Comparison of ENCODE assay signal across 23 cellular contexts in the genomic region with DNA sequence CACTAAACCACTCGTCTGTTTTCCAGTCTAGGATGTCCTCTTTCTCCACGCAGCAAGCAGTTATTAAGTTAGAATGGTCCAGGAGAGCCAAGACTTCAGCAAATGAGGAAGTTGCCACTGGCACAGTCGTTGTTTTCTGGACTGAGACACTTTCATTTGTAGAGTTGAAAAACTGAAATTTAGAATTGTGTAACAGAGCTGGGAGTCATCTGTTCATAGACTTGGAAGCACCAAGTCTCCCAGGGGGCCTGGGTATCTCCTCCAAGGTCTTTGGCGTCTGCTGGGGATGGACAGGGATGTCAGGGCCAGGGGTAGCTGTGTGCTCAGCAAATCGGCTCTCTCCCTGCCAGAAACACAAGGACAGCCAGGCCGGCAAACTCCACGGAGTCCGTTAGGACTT.
DNase-seq lines count a peak whose midpoint lies in the region; ATAC-seq, FAIRE-seq and TF ChIP-seq lines count a peak whose summit lies in the region.
"Had no signal": no experiment of that assay in that cellular context is flagged by ENCODE, and none has a peak within 500 bp of the region (broad histone marks: within the 10 kb centered on the region; RNA-seq: fewer than 3 reads in every experiment).

No MANE protein-coding gene starts in this region.

- no TSS peak for BruUV-seq in MCF 10A (replicated peaks; lab: Mats Ljungman, UMichigan)

- intact Hi-C loops in breast epithelium (cut with DNase I; ENCODE audit: low total_unique reads) (loop anchor here (5.0 kb wide), 1 partner anchor 1298 kb away; no protein-coding TSS in a partner anchor), MCF 10A (cut with micrococcal nuclease) (no loop called here), posterior cingulate gyrus (cut with DNase I) (no loop called here)

- FAIRE-seq in GM12892 (lab: Jason Lieb, UNC): no peak
- FAIRE-seq: A204.1, frontal cortex, G401.6, GM12878 had no signal

- no peak overlapping the region for H3K4me3 Mint-ChIP-seq in MCF 10A (ENCODE audit: unreplicated experiment)
- no peak overlapping the region for H3K4me3 Mint-ChIP-seq in endodermal cell
- H3K4me3 Mint-ChIP-seq: activated CD4-positive, alpha-beta memory T cell treated with anti-CD3 and anti-CD28 coated beads, Interleukin-2, amount 10 ng/mL, durations not matched to agents 7 days and 5 days; activated naive CD4-positive, alpha-beta T cell treated with anti-CD3 and anti-CD28 coated beads, Interleukin-2, amount 50 U/mL, for 24 hours; activated T-cell treated with anti-CD3 and anti-CD28 coated beads, Interleukin-2, amount 50 U/mL, for 24 hours had no signal

- 88 to 93% methylated on average over 4 to 8 of the region's 8 CpGs for whole genome bisulfite sequencing in endodermal cell (ENCODE audit: insufficient coverage in 1 of 2, insufficient read length in 1 of 2), 2 experiments

- TF ChIP-seq CTCF in breast epithelium (IDR thresholded peaks at IDR 0.05) (no peak), MCF 10A (IDR thresholded peaks at IDR 0.05; ENCODE audit: unreplicated experiment) (no peak), endodermal cell (conservative IDR thresholded peaks at IDR 0.05) (no peak)

- no peaks in the 10 kb centered on the region for H3K9me3 Mint-ChIP-seq in MCF 10A (ENCODE audit: unreplicated experiment)
- no peaks in the 10 kb centered on the region for H3K9me3 Mint-ChIP-seq in endodermal cell
- H3K9me3 Mint-ChIP-seq: activated naive CD4-positive, alpha-beta T cell treated with anti-CD3 and anti-CD28 coated beads, Interleukin-2, amount 50 U/mL, for 24 hours; activated T-cell treated with anti-CD3 and anti-CD28 coated beads, Interleukin-2, amount 50 U/mL, for 24 hours had no signal

- H3K36me3 Mint-ChIP-seq in MCF 10A (ENCODE audit: insufficient read depth, unreplicated experiment) (no peaks in the 10 kb centered on the region), endodermal cell (ENCODE audit: low read depth) (no peaks in the 10 kb centered on the region)
- H3K36me3 Mint-ChIP-seq: activated naive CD4-positive, alpha-beta T cell treated with anti-CD3 and anti-CD28 coated beads, Interleukin-2, amount 50 U/mL, for 24 hours had no signal

- ATAC-seq in HG03108 (IDR thresholded peaks at IDR 0.05; ENCODE audit: unreplicated experiment): no peak
- ATAC-seq: GM12878 had no signal

- H3K36me3 ChIP-seq in breast epithelium: no peaks in the 10 kb centered on the region
- no peaks in the 10 kb centered on the region for H3K36me3 ChIP-seq in endodermal cell (ENCODE audit: control insufficient read depth, insufficient read depth, low read length)
- H3K36me3 ChIP-seq: suprapubic skin had no signal

- CTCF ChIA-PET in MCF 10A (lab: Yijun Ruan, JAX): interaction anchor here (0.5 kb wide), 1 partner anchor 23 kb away, joined by 3 read pairs; no protein-coding TSS in a partner anchor

- no peak overlapping the region for H3K9ac ChIP-seq in endodermal cell (ENCODE audit: extremely low read depth, low read length, poor library complexity, severe bottlenecking)

- DNase-seq in breast epithelium (ENCODE audit: low spot score in 2 of 2) (no peak), MCF 10A (ENCODE audit: unreplicated experiment) (no peak), endodermal cell (peak; percentile 4), medulla oblongata (ENCODE audit: extremely low spot score) (peak; percentile 40), GM12892 (ENCODE audit: insufficient read length) (no peak), NCI-H1105 (lab: John Stamatoyannopoulos, UW) (no peak), posterior cingulate gyrus (no peak)
- DNase-seq: activated CD4-positive, alpha-beta memory T cell treated with anti-CD3 and anti-CD28 coated beads, Interleukin-2, amount 10 ng/mL, durations not matched to agents 7 days and 5 days; activated T-cell treated with anti-CD3 and anti-CD28 coated beads, Interleukin-2, amount 50 U/mL, for 24 hours; C1 segment of cervical spinal cord; NCI-H1694; NCI-H226; stimulated activated CD4-positive, alpha-beta T cell treated with anti-CD3 and anti-CD28 coated beads, Interleukin-4, amount 100 ng/mL, for 4 hours had no signal

- H3K9me3 ChIP-seq in breast epithelium (no peaks in the 10 kb centered on the region), endodermal cell (ENCODE audit: control insufficient read depth, low read length) (no peaks in the 10 kb centered on the region)
- H3K9me3 ChIP-seq: suprapubic skin had no signal

- H3K4me3 ChIP-seq in breast epithelium (no peak overlapping the region), endodermal cell (ENCODE audit: low read length) (no peak overlapping the region)
- H3K4me3 ChIP-seq: coronary artery, GM12878, smooth muscle cell, suprapubic skin had no signal

- H3K4me1 Mint-ChIP-seq in MCF 10A (ENCODE audit: insufficient read depth, unreplicated experiment): no peaks in the 10 kb centered on the region
- H3K4me1 Mint-ChIP-seq in endodermal cell: no peaks in the 10 kb centered on the region
- H3K4me1 Mint-ChIP-seq: activated CD4-positive, alpha-beta memory T cell treated with anti-CD3 and anti-CD28 coated beads, Interleukin-2, amount 10 ng/mL, durations not matched to agents 7 days and 5 days; activated naive CD4-positive, alpha-beta T cell treated with anti-CD3 and anti-CD28 coated beads, Interleukin-2, amount 50 U/mL, for 24 hours had no signal

- TF ChIP-seq POLR2A in breast epithelium (IDR thresholded peaks at IDR 0.05) (no peak), GM12892 (IDR thresholded peaks at IDR 0.05; ENCODE audit: low read depth, low read length) (no peak)

- H3K27me3 Mint-ChIP-seq in MCF 10A (ENCODE audit: insufficient read depth, unreplicated experiment) (no peaks in the 10 kb centered on the region), endodermal cell (ENCODE audit: insufficient read depth) (peaks cover 1% of the 10 kb centered on the region)
- H3K27me3 Mint-ChIP-seq: activated CD4-positive, alpha-beta memory T cell treated with anti-CD3 and anti-CD28 coated beads, Interleukin-2, amount 10 ng/mL, durations not matched to agents 7 days and 5 days; activated naive CD4-positive, alpha-beta T cell treated with anti-CD3 and anti-CD28 coated beads, Interleukin-2, amount 50 U/mL, for 24 hours; activated T-cell treated with anti-CD3 and anti-CD28 coated beads, Interleukin-2, amount 50 U/mL, for 24 hours had no signal

- no peaks in the 10 kb centered on the region for H3K4me1 ChIP-seq in breast epithelium
- H3K4me1 ChIP-seq in endodermal cell (ENCODE audit: control insufficient read depth, insufficient read depth, low read length): no peaks in the 10 kb centered on the region
- H3K4me1 ChIP-seq: suprapubic skin had no signal

- POLR2A ChIA-PET in MCF 10A (lab: Yijun Ruan, JAX): no interaction called here

- H3K27ac Mint-ChIP-seq in MCF 10A (ENCODE audit: low read depth, unreplicated experiment) (no peak overlapping the region), endodermal cell (no peak overlapping the region)
- H3K27ac Mint-ChIP-seq: activated CD4-positive, alpha-beta memory T cell treated with anti-CD3 and anti-CD28 coated beads, Interleukin-2, amount 10 ng/mL, durations not matched to agents 7 days and 5 days; activated naive CD4-positive, alpha-beta T cell treated with anti-CD3 and anti-CD28 coated beads, Interleukin-2, amount 50 U/mL, for 24 hours; activated T-cell treated with anti-CD3 and anti-CD28 coated beads, Interleukin-2, amount 50 U/mL, for 24 hours had no signal

- H3K27me3 ChIP-seq in breast epithelium (no peaks in the 10 kb centered on the region), endodermal cell (ENCODE audit: control insufficient read depth, insufficient read depth, low read length, poor library complexity, severe bottlenecking) (no peaks in the 10 kb centered on the region)
- H3K27me3 ChIP-seq: suprapubic skin had no signal

- H3K27ac ChIP-seq in breast epithelium: peak overlapping the region; percentile 56 to 66
- H3K27ac ChIP-seq in endodermal cell (ENCODE audit: low read depth, low read length): no peak overlapping the region
- H3K27ac ChIP-seq: coronary artery, suprapubic skin, VCaP had no signal

Comparison
In these comparisons a context has a peak if more than half of its experiments do, and no peak if none do; other contexts are left out.
1. DNase-seq: peak in endodermal cell (single experiment) and medulla oblongata (single experiment); none in breast epithelium (0 of 2), MCF 10A (single experiment), GM12892 (single experiment), NCI-H1105 (single experiment) and posterior cingulate gyrus (0 of 10).